ENCODE assay signal across 11 cellular contexts in genomic region chr3:196422976-196423781, GRCh38. TPM values are rescaled to one million over a fixed set of nuclear protein-coding genes. Genes with fewer than 3 reads are reported as not detected.
DNase-seq lines count a peak whose midpoint lies in the region; ATAC-seq and TF ChIP-seq lines count a peak whose summit lies in the region.
"Had no signal": no experiment of that assay in that cellular context is flagged by ENCODE, and none has a peak within 500 bp of the region (broad histone marks: within the 10 kb centered on the region; RNA-seq: fewer than 3 reads in every experiment).

No MANE protein-coding gene starts in this region.

- ATAC-seq in natural killer cell treated with Interleukin-12 subunit alpha and Interleukin-12 subunit beta and Interleukin-15 and Interleukin-18, amount 100 ng/mL, for 72 hours: peak; percentile 43 to 48
- ATAC-seq in HG03439 (IDR thresholded peaks at IDR 0.05; ENCODE audit: unreplicated experiment) (no peak), HG02571 (IDR thresholded peaks at IDR 0.05; ENCODE audit: unreplicated experiment) (no peak)

- intact Hi-C loops in dorsolateral prefrontal cortex (cut with DNase I): no loop called here

- H3K9me3 Mint-ChIP-seq in natural killer cell treated with Interleukin-12 subunit alpha and Interleukin-12 subunit beta and Interleukin-15 and Interleukin-18, amount 100 ng/mL, for 72 hours: no peaks in the 10 kb centered on the region

- peaks cover 34 to 45% of the 10 kb centered on the region in 2 donors for H3K4me1 Mint-ChIP-seq in natural killer cell treated with Interleukin-12 subunit alpha and Interleukin-12 subunit beta and Interleukin-15 and Interleukin-18, amount 100 ng/mL, for 72 hours (ENCODE audit: low read depth in 2 of 2)

- H3K36me3 Mint-ChIP-seq in natural killer cell treated with Interleukin-12 subunit alpha and Interleukin-12 subunit beta and Interleukin-15 and Interleukin-18, amount 100 ng/mL, for 72 hours: no peaks in the 10 kb centered on the region

- H3K27me3 ChIP-seq in dorsolateral prefrontal cortex: no peaks in the 10 kb centered on the region
- H3K27me3 ChIP-seq: vagina had no signal

- H3K27ac ChIP-seq in dorsolateral prefrontal cortex: peak overlapping the region in 21 of 59 donors; percentile 3 to 62 (median 27)
- H3K27ac ChIP-seq: epithelial cell of prostate, vagina had no signal

- no peaks in the 10 kb centered on the region for H3K27me3 Mint-ChIP-seq in natural killer cell treated with Interleukin-12 subunit alpha and Interleukin-12 subunit beta and Interleukin-15 and Interleukin-18, amount 100 ng/mL, for 72 hours

- H3K27ac Mint-ChIP-seq in natural killer cell treated with Interleukin-12 subunit alpha and Interleukin-12 subunit beta and Interleukin-15 and Interleukin-18, amount 100 ng/mL, for 72 hours: no peak overlapping the region

- DNase-seq in COLO668 (lab: John Stamatoyannopoulos, UW; ENCODE audit: unreplicated experiment) (peak; percentile 85), NCI-H2196 (lab: John Stamatoyannopoulos, UW; ENCODE audit: unreplicated experiment) (peak; percentile 97), dorsolateral prefrontal cortex (peak in 9 of 10 donors; percentile 8 to 73 (median 45)), SKM-1 treated with dmso at 0.1 percent for 144 hours (lab: John Stamatoyannopoulos, UW; ENCODE audit: unreplicated experiment) (no peak)
- DNase-seq in natural killer cell treated with Interleukin-12 subunit alpha and Interleukin-12 subunit beta and Interleukin-15 and Interleukin-18, amount 100 ng/mL, for 72 hours (ENCODE audit: low spot score): no peak
- no peak for DNase-seq in stimulated activated CD8-positive, alpha-beta memory T cell treated with anti-CD3 and anti-CD28 coated beads, Interleukin-4, amount 100 ng/mL, for 48 hours

- TF ChIP-seq CTCF in dorsolateral prefrontal cortex (IDR thresholded peaks at IDR 0.05 in 54 of 56, conservative IDR thresholded peaks at IDR 0.05 in 2 of 56; ENCODE audit: low read depth in 1 of 56, partially characterized antibody in 56 of 56): no peak

- no peak overlapping the region for H3K4me3 ChIP-seq in dorsolateral prefrontal cortex
- H3K4me3 ChIP-seq: HAP-1, vagina had no signal

- H3K4me3 Mint-ChIP-seq in natural killer cell treated with Interleukin-12 subunit alpha and Interleukin-12 subunit beta and Interleukin-15 and Interleukin-18, amount 100 ng/mL, for 72 hours: no peak overlapping the region

RNA-seq across cellular contexts. Expression of gene UBXN7, which starts 9.0 kb away (rescaled TPM):
- 100 to 1,000 TPM in 3 of 120 experiments, 10 to 100 TPM in 117; 60.6 to 105 (median 78.4) TPM for total RNA-seq in dorsolateral prefrontal cortex
- 10 to 100 TPM; 51.4 to 53.2 TPM for total RNA-seq in natural killer cell treated with Interleukin-12 subunit alpha and Interleukin-12 subunit beta and Interleukin-15 and Interleukin-18, amount 100 ng/mL, for 72 hours

Comparison
In these comparisons a context has a peak if more than half of its experiments do, and no peak if none do; other contexts are left out.
1. DNase-seq: peak in COLO668 (single experiment), NCI-H2196 (single experiment) and dorsolateral prefrontal cortex (9 of 10); none in natural killer cell treated with Interleukin-12 subunit alpha and Interleukin-12 subunit beta and Interleukin-15 and Interleukin-18, amount 100 ng/mL, for 72 hours (single experiment), SKM-1 treated with dmso at 0.1 percent for 144 hours (single experiment) and stimulated activated CD8-positive, alpha-beta memory T cell treated with anti-CD3 and anti-CD28 coated beads, Interleukin-4, amount 100 ng/mL, for 48 hours (single experiment).
2. ATAC-seq: peak in natural killer cell treated with Interleukin-12 subunit alpha and Interleukin-12 subunit beta and Interleukin-15 and Interleukin-18, amount 100 ng/mL, for 72 hours (2 of 2); none in HG03439 (single experiment) and HG02571 (single experiment).